16 cellular contexts compared by ENCODE assay signal in genomic region chr22:30265131-30265720, GRCh38. TPM values are rescaled to one million over a fixed set of nuclear protein-coding genes. Genes with fewer than 3 reads are reported as not detected.
DNase-seq lines count a peak whose midpoint lies in the region; ATAC-seq lines count a peak whose summit lies in the region.
"Had no signal": no experiment of that assay in that cellular context is flagged by ENCODE, and none has a peak within 500 bp of the region (broad histone marks: within the 10 kb centered on the region; RNA-seq: fewer than 3 reads in every experiment).

No MANE protein-coding gene starts in this region.

- H3K27ac Mint-ChIP-seq in T-helper 2 cell treated with Interferon-gamma antibody and Interleukin-4, amounts not matched to agents 5 μg/mL and 100 μg/mL, for 36 hours = peak overlapping the region; percentile 99
- peak overlapping the region; percentile 98 for H3K27ac Mint-ChIP-seq in activated naive CD8-positive, alpha-beta T cell treated with anti-CD3 and anti-CD28 coated beads, Interleukin-2, amount 50 U/mL, for 24 hours

- no peaks in the 10 kb centered on the region for H3K9me3 Mint-ChIP-seq in T-helper 2 cell treated with Interferon-gamma antibody and Interleukin-4, amounts not matched to agents 5 μg/mL and 100 μg/mL, for 36 hours
- H3K9me3 Mint-ChIP-seq in activated naive CD8-positive, alpha-beta T cell treated with anti-CD3 and anti-CD28 coated beads, Interleukin-2, amount 50 U/mL, for 24 hours = no peaks in the 10 kb centered on the region
- H3K9me3 Mint-ChIP-seq: neural crest cell had no signal

- H3K27me3 Mint-ChIP-seq in T-helper 2 cell treated with Interferon-gamma antibody and Interleukin-4, amounts not matched to agents 5 μg/mL and 100 μg/mL, for 36 hours (ENCODE audit: low read depth) = no peaks in the 10 kb centered on the region
- no peaks in the 10 kb centered on the region for H3K27me3 Mint-ChIP-seq in activated naive CD8-positive, alpha-beta T cell treated with anti-CD3 and anti-CD28 coated beads, Interleukin-2, amount 50 U/mL, for 24 hours

- peaks cover 52% of the 10 kb centered on the region for H3K4me1 Mint-ChIP-seq in T-helper 2 cell treated with Interferon-gamma antibody and Interleukin-4, amounts not matched to agents 5 μg/mL and 100 μg/mL, for 36 hours (ENCODE audit: low read depth)
- peaks cover 47% of the 10 kb centered on the region for H3K4me1 Mint-ChIP-seq in activated naive CD8-positive, alpha-beta T cell treated with anti-CD3 and anti-CD28 coated beads, Interleukin-2, amount 50 U/mL, for 24 hours

- peaks cover 79% of the 10 kb centered on the region for H3K36me3 Mint-ChIP-seq in T-helper 2 cell treated with Interferon-gamma antibody and Interleukin-4, amounts not matched to agents 5 μg/mL and 100 μg/mL, for 36 hours (ENCODE audit: low read depth)
- H3K36me3 Mint-ChIP-seq in activated naive CD8-positive, alpha-beta T cell treated with anti-CD3 and anti-CD28 coated beads, Interleukin-2, amount 50 U/mL, for 24 hours (ENCODE audit: low read depth) = peaks cover 35% of the 10 kb centered on the region

- H3K4me3 ChIP-seq in Jurkat, Clone E6-1 (ENCODE audit: low read length) = peak overlapping the region; percentile 95
- H3K4me3 ChIP-seq in skin epidermis = peak overlapping the region in 3 of 7 experiments; percentile 32 to 44 (median 37)
- H3K4me3 ChIP-seq: A549, cardiac muscle cell, GM23248 had no signal

- no peak for DNase-seq in T-helper 2 cell treated with Interferon-gamma antibody and Interleukin-4, amounts not matched to agents 5 μg/mL and 100 μg/mL, for 36 hours (ENCODE audit: low spot score)
- no peak for DNase-seq in T-helper 2 cell
- DNase-seq in Jurkat, Clone E6-1 (ENCODE audit: low read depth, low spot score) = no peak
- no peak for DNase-seq in activated naive CD8-positive, alpha-beta T cell treated with anti-CD3 and anti-CD28 coated beads, Interleukin-2, amount 50 U/mL, for 24 hours
- DNase-seq in NCI-H82 (lab: John Stamatoyannopoulos, UW) = no peak
- DNase-seq in COLO829 (ENCODE audit: low spot score) = no peak
- no peak for DNase-seq in left lobe of liver (ENCODE audit: low spot score)
- DNase-seq: GM23248, NCI-H1436, NCI-H524 had no signal

- peak overlapping the region; percentile 97 for H3K4me3 Mint-ChIP-seq in T-helper 2 cell treated with Interferon-gamma antibody and Interleukin-4, amounts not matched to agents 5 μg/mL and 100 μg/mL, for 36 hours
- H3K4me3 Mint-ChIP-seq in activated naive CD8-positive, alpha-beta T cell treated with anti-CD3 and anti-CD28 coated beads, Interleukin-2, amount 50 U/mL, for 24 hours = peak overlapping the region; percentile 96
- H3K4me3 Mint-ChIP-seq: neural crest cell had no signal

- ATAC-seq in activated naive CD8-positive, alpha-beta T cell treated with anti-CD3 and anti-CD28 coated beads, Interleukin-2, amount 50 U/mL, for 24 hours = no peak
- no peak for ATAC-seq in left lobe of liver
- ATAC-seq: A549 had no signal

- peak overlapping the region in 14 of 21 experiments; percentile 56 to 89 (median 78) for H3K27ac ChIP-seq in skin epidermis
- H3K27ac ChIP-seq: cardiac muscle cell, GM23248, RWPE1 had no signal

RNA-seq across cellular contexts. Expression of gene OSM, which starts 1.4 kb away (rescaled TPM):
- not detected for polyA plus RNA-seq in Jurkat, Clone E6-1 (2012; ENCODE audit: insufficient read depth, insufficient read length)
- 0.10 TPM for total RNA-seq in left lobe of liver
- total RNA-seq: cardiac muscle cell, GM23248, neural crest cell, transverse colon had no signal
- polyA plus RNA-seq: A549, cardiac muscle cell, GM23248 had no signal

RNA-seq across cellular contexts. Expression of gene LIF, which starts 18.7 kb away (rescaled TPM):
- polyA plus RNA-seq in Jurkat, Clone E6-1 (2012; ENCODE audit: insufficient read depth, insufficient read length) = 1.0 TPM
- 0.38 TPM for total RNA-seq in left lobe of liver

RNA-seq across cellular contexts. Expression of gene CASTOR1, which starts 24.1 kb away (rescaled TPM):
- polyA plus RNA-seq in Jurkat, Clone E6-1 (2012; ENCODE audit: insufficient read depth, insufficient read length) = 12.7 TPM
- 9.7 TPM for total RNA-seq in left lobe of liver
